1 cellular context compared by ENCODE assay signal in the genomic region with DNA sequence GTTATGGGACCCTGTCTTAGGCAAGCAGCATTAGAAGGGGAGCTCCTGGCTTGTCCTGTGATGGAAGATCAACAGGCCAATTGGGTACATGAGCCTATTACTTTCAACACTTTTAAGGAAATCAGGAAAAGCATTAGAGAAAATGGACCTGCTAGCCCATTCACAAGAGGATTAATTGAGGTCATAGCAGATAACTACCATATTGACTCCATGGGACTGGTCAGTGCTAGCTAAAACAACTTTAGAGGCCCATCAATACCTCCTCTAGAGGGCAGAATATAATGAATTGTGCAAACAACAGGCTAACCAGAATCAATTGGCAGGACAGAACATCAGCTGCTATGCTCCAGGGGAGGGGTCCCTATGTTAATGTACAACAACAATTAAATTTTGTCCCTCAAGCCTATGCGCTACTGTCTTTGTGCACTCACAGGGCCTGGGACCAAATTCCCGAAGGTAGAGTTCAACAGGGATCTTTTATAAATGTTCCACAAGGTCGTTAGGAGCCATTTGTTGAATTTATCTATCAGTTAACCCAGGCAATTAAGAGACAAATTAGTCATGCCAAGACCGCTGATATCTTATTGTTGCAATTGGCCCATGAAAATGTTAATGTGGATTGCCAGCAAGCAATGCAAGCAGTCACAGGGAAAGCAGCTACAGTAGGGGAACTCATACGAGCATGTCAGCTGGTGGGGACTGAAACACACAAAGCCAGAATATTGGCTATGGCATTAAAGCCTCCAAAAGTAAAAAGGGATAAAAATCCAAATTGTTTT.
TF ChIP-seq lines count a peak whose summit lies in the region.

No MANE protein-coding gene starts in this region.

TF ChIP-seq in HepG2, 621 proteins besides CTCF, POLR2A, EP300 and RAD21 (continued from another document):
- peak; percentile 28 for TF ChIP-seq PHF5A (CRISPR knock-in tag; IDR thresholded peaks at IDR 0.05; ENCODE audit: low read depth, unreplicated experiment)
- TF ChIP-seq, protein P1, sequence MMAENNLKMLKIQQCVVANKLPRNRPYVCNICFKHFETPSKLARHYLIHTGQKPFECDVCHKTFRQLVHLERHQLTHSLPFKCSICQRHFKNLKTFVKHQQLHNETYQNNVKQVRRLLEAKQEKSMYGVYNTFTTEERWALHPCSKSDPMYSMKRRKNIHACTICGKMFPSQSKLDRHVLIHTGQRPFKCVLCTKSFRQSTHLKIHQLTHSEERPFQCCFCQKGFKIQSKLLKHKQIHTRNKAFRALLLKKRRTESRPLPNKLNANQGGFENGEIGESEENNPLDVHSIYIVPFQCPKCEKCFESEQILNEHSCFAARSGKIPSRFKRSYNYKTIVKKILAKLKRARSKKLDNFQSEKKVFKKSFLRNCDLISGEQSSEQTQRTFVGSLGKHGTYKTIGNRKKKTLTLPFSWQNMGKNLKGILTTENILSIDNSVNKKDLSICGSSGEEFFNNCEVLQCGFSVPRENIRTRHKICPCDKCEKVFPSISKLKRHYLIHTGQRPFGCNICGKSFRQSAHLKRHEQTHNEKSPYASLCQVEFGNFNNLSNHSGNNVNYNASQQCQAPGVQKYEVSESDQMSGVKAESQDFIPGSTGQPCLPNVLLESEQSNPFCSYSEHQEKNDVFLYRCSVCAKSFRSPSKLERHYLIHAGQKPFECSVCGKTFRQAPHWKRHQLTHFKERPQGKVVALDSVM (CRISPR knock-in tag; IDR thresholded peaks at IDR 0.05), result no peak
- TF ChIP-seq MAFF (IDR thresholded peaks at IDR 0.05; ENCODE audit: low read depth, low read length), result no peak
- TF ChIP-seq, protein P2, sequence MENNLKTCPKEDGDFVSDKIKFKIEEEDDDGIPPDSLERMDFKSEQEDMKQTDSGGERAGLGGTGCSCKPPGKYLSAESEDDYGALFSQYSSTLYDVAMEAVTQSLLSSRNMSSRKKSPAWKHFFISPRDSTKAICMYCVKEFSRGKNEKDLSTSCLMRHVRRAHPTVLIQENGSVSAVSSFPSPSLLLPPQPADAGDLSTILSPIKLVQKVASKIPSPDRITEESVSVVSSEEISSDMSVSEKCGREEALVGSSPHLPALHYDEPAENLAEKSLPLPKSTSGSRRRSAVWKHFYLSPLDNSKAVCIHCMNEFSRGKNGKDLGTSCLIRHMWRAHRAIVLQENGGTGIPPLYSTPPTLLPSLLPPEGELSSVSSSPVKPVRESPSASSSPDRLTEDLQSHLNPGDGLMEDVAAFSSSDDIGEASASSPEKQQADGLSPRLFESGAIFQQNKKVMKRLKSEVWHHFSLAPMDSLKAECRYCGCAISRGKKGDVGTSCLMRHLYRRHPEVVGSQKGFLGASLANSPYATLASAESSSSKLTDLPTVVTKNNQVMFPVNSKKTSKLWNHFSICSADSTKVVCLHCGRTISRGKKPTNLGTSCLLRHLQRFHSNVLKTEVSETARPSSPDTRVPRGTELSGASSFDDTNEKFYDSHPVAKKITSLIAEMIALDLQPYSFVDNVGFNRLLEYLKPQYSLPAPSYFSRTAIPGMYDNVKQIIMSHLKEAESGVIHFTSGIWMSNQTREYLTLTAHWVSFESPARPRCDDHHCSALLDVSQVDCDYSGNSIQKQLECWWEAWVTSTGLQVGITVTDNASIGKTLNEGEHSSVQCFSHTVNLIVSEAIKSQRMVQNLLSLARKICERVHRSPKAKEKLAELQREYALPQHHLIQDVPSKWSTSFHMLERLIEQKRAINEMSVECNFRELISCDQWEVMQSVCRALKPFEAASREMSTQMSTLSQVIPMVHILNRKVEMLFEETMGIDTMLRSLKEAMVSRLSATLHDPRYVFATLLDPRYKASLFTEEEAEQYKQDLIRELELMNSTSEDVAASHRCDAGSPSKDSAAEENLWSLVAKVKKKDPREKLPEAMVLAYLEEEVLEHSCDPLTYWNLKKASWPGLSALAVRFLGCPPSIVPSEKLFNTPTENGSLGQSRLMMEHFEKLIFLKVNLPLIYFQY (CRISPR knock-in tag; IDR thresholded peaks at IDR 0.05; ENCODE audit: borderline replicate concordance), result no peak
